ENCODE assay signal across 23 cellular contexts in genomic region chr4:1523033-1523432, GRCh38.
"Had no signal": no experiment of that assay in that cellular context is flagged by ENCODE, and none has a peak within 500 bp of the region (broad histone marks: within the 10 kb centered on the region; RNA-seq: fewer than 3 reads in every experiment).

No MANE protein-coding gene starts in this region.

- DNase-seq: activated CD4-positive, alpha-beta memory T cell treated with anti-CD3 and anti-CD28 coated beads for 36 hours; activated CD4-positive, alpha-beta T cell treated with anti-CD3 and anti-CD28 coated beads for 36 hours; activated CD4-positive, alpha-beta T cell treated with anti-CD3 and anti-CD28 coated beads, Interleukin-2, amount 10 ng/mL, durations not matched to agents 24 days and 14 days; activated CD4-positive, CD25-positive, alpha-beta regulatory T cell; activated CD4-positive, CD25-positive, alpha-beta regulatory T cell treated with anti-CD3 and anti-CD28 coated beads, Interleukin-2, amount 50 U/mL, for 72 hours; activated CD8-positive, alpha-beta memory T cell treated with anti-CD3 and anti-CD28 coated beads, Interleukin-2, amount 10 ng/mL, durations not matched to agents 7 days and 5 days; activated CD8-positive, alpha-beta memory T cell treated with anti-CD3 and anti-CD28 coated beads, Interleukin-2, amount 50 U/mL, for 4 hours; activated CD8-positive, alpha-beta T cell treated with anti-CD3 and anti-CD28 coated beads, Interleukin-2, amount 10 ng/mL, durations not matched to agents 7 days and 5 days; activated effector memory CD4-positive, alpha-beta T cell treated with anti-CD3 and anti-CD28 coated beads, Interleukin-2, amount 50 U/mL, for 16 hours; activated naive CD4-positive, alpha-beta T cell treated with anti-CD3 and anti-CD28 coated beads, Interleukin-2, amount 10 ng/mL, durations not matched to agents 7 days and 5 days; activated T-cell treated with anti-CD3 and anti-CD28 coated beads, Interleukin-2, amount 50 U/mL, for 1 hour; activated T-cell treated with anti-CD3 and anti-CD28 coated beads, Interleukin-2, amount 50 U/mL, for 48 hours; amniotic stem cell; anterior cingulate cortex; brain microvascular endothelial cell; caudate nucleus; colonic mucosa; effector CD8-positive, alpha-beta T cell; esophagus squamous epithelium had no signal

- ATAC-seq: activated CD4-positive, alpha-beta T cell treated with anti-CD3 and anti-CD28 coated beads for 36 hours; activated CD8-positive, alpha-beta memory T cell treated with anti-CD3 and anti-CD28 coated beads, Interleukin-2, amount 10 ng/mL, durations not matched to agents 7 days and 5 days; activated CD8-positive, alpha-beta T cell treated with anti-CD3 and anti-CD28 coated beads, Interleukin-2, amount 10 ng/mL, durations not matched to agents 7 days and 5 days had no signal

- H3K36me3 Mint-ChIP-seq: activated CD4-positive, alpha-beta memory T cell treated with anti-CD3 and anti-CD28 coated beads for 36 hours; activated CD8-positive, alpha-beta memory T cell treated with anti-CD3 and anti-CD28 coated beads, Interleukin-2, amount 10 ng/mL, durations not matched to agents 7 days and 5 days; activated naive CD4-positive, alpha-beta T cell treated with anti-CD3 and anti-CD28 coated beads, Interleukin-2, amount 10 ng/mL, durations not matched to agents 7 days and 5 days; activated naive CD8-positive, alpha-beta T cell had no signal

- H3K4me3 ChIP-seq: colonic mucosa, esophagus squamous epithelium had no signal

- H3K27me3 ChIP-seq: colonic mucosa had no signal

- H3K36me3 ChIP-seq: brain microvascular endothelial cell, colonic mucosa, esophagus squamous epithelium had no signal

- H3K9me3 ChIP-seq: colonic mucosa, esophagus squamous epithelium had no signal

- H3K9me3 Mint-ChIP-seq: activated CD4-positive, alpha-beta T cell treated with anti-CD3 and anti-CD28 coated beads, Interleukin-2, amount 10 ng/mL, durations not matched to agents 24 days and 14 days; activated T-helper 1 cell treated with anti-CD3 and anti-CD28 coated beads, Interleukin-12 subunit alpha, Interleukin-12 subunit beta, Interleukin-2, Interleukin-4 antibody, amounts not matched to agents 30 ng/mL and 10 ng/mL and 1 ng/mL, durations not matched to agents 14 hours and 24 hours and 36 hours; activated T-helper 2 cell treated with anti-CD3 and anti-CD28 coated beads, Interferon-gamma antibody, Interleukin-2, Interleukin-4, amounts not matched to agents 10 μg/mL and 5 μg/mL and 100 μg/mL, durations not matched to agents 14 hours and 24 hours and 36 hours had no signal

- H3K4me3 Mint-ChIP-seq: activated CD4-positive, alpha-beta memory T cell treated with anti-CD3 and anti-CD28 coated beads for 36 hours; activated CD4-positive, alpha-beta T cell treated with anti-CD3 and anti-CD28 coated beads for 36 hours; activated CD4-positive, alpha-beta T cell treated with anti-CD3 and anti-CD28 coated beads, Interleukin-2, amount 10 ng/mL, durations not matched to agents 24 days and 14 days; activated CD8-positive, alpha-beta memory T cell treated with anti-CD3 and anti-CD28 coated beads, Interleukin-2, amount 10 ng/mL, durations not matched to agents 7 days and 5 days; activated CD8-positive, alpha-beta T cell treated with anti-CD3 and anti-CD28 coated beads, Interleukin-2, amount 10 ng/mL, durations not matched to agents 7 days and 5 days; activated naive CD4-positive, alpha-beta T cell treated with anti-CD3 and anti-CD28 coated beads, Interleukin-2, amount 10 ng/mL, durations not matched to agents 7 days and 5 days; activated naive CD8-positive, alpha-beta T cell; activated T-helper 1 cell treated with anti-CD3 and anti-CD28 coated beads, Interleukin-12 subunit alpha, Interleukin-12 subunit beta, Interleukin-2, Interleukin-4 antibody, amounts not matched to agents 30 ng/mL and 10 ng/mL and 1 ng/mL, durations not matched to agents 14 hours and 24 hours and 36 hours had no signal

- H3K4me1 ChIP-seq: colonic mucosa had no signal

- H3K27ac ChIP-seq: brain microvascular endothelial cell, colonic mucosa, epithelial cell of prostate, esophagus squamous epithelium had no signal

- H3K4me1 Mint-ChIP-seq: activated CD8-positive, alpha-beta memory T cell treated with anti-CD3 and anti-CD28 coated beads, Interleukin-2, amount 10 ng/mL, durations not matched to agents 7 days and 5 days had no signal

- H3K27ac Mint-ChIP-seq: activated CD4-positive, alpha-beta memory T cell treated with anti-CD3 and anti-CD28 coated beads for 36 hours; activated CD4-positive, alpha-beta T cell treated with anti-CD3 and anti-CD28 coated beads for 36 hours; activated CD4-positive, alpha-beta T cell treated with anti-CD3 and anti-CD28 coated beads, Interleukin-2, amount 10 ng/mL, durations not matched to agents 24 days and 14 days; activated CD8-positive, alpha-beta memory T cell treated with anti-CD3 and anti-CD28 coated beads, Interleukin-2, amount 10 ng/mL, durations not matched to agents 7 days and 5 days; activated CD8-positive, alpha-beta T cell treated with anti-CD3 and anti-CD28 coated beads, Interleukin-2, amount 10 ng/mL, durations not matched to agents 7 days and 5 days; activated naive CD4-positive, alpha-beta T cell treated with anti-CD3 and anti-CD28 coated beads, Interleukin-2, amount 10 ng/mL, durations not matched to agents 7 days and 5 days; activated naive CD8-positive, alpha-beta T cell; activated T-helper 1 cell treated with anti-CD3 and anti-CD28 coated beads, Interleukin-12 subunit alpha, Interleukin-12 subunit beta, Interleukin-2, Interleukin-4 antibody, amounts not matched to agents 30 ng/mL and 10 ng/mL and 1 ng/mL, durations not matched to agents 14 hours and 24 hours and 36 hours; activated T-helper 2 cell treated with anti-CD3 and anti-CD28 coated beads, Interferon-gamma antibody, Interleukin-2, Interleukin-4, amounts not matched to agents 10 μg/mL and 5 μg/mL and 100 μg/mL, durations not matched to agents 14 hours and 24 hours and 36 hours had no signal
